ENCODE assay signal across 20 cellular contexts in the genomic region with DNA sequence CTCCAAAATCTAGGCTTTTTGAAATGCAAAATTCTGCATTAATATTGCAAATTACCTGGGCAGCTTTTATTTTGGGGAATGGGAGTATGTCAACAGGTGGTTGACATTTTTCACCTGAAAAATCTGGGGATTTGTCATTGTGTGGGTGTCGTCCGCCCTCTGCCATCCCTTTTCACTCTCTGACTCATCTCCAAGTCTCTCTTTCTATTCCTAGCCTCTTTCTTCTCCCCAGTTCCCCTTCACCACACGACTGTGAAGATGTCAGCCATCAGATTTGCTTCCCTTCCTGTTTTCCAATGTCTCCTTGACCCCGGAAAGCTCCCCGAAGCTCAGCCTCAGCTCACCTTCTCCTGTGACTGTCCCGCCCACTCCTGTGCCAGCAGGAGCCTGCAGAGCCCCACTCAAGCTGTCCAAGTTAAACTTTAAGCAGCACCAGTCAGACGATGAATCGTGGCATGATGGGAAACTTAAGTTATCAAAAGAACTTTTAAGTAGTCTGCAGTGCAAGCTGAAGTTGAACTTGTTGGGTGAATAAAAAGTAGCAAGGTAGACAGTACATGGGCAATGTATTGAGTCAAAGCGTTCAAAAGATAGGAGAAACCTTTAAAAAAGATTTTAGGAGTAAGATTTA.
DNase-seq lines count a peak whose midpoint lies in the region; ATAC-seq, FAIRE-seq and TF ChIP-seq lines count a peak whose summit lies in the region.
"Had no signal": no experiment of that assay in that cellular context is flagged by ENCODE, and none has a peak within 500 bp of the region (broad histone marks: within the 10 kb centered on the region; RNA-seq: fewer than 3 reads in every experiment).

No MANE protein-coding gene starts in this region.

- H3K9me3 Mint-ChIP-seq in activated CD4-positive, alpha-beta memory T cell treated with anti-CD3 and anti-CD28 coated beads for 36 hours: no peaks in the 10 kb centered on the region
- H3K9me3 Mint-ChIP-seq in activated CD4-positive, alpha-beta memory T cell treated with anti-CD3 and anti-CD28 coated beads, Interleukin-2, amount 10 ng/mL, durations not matched to agents 7 days and 5 days: no peaks in the 10 kb centered on the region
- H3K9me3 Mint-ChIP-seq in WTC11: no peaks in the 10 kb centered on the region
- H3K9me3 Mint-ChIP-seq in neural progenitor cell: no peaks in the 10 kb centered on the region

- TF ChIP-seq CTCF in WTC11 (IDR thresholded peaks at IDR 0.05) (no peak), neural progenitor cell (IDR thresholded peaks at IDR 0.05) (no peak), RWPE1 (conservative IDR thresholded peaks at IDR 0.05; ENCODE audit: low read depth) (no peak)

- no peaks in the 10 kb centered on the region for H3K36me3 Mint-ChIP-seq in activated CD4-positive, alpha-beta memory T cell treated with anti-CD3 and anti-CD28 coated beads for 36 hours
- peaks cover 3% of the 10 kb centered on the region for H3K36me3 Mint-ChIP-seq in activated CD4-positive, alpha-beta memory T cell treated with anti-CD3 and anti-CD28 coated beads, Interleukin-2, amount 10 ng/mL, durations not matched to agents 7 days and 5 days (ENCODE audit: low read depth)
- H3K36me3 Mint-ChIP-seq in WTC11 (no peaks in the 10 kb centered on the region), neural progenitor cell (no peaks in the 10 kb centered on the region)

- peaks cover 14% of the 10 kb centered on the region for H3K4me1 Mint-ChIP-seq in activated CD4-positive, alpha-beta memory T cell treated with anti-CD3 and anti-CD28 coated beads for 36 hours (ENCODE audit: low read depth)
- H3K4me1 Mint-ChIP-seq in activated CD4-positive, alpha-beta memory T cell treated with anti-CD3 and anti-CD28 coated beads, Interleukin-2, amount 10 ng/mL, durations not matched to agents 7 days and 5 days: peaks cover 16% of the 10 kb centered on the region
- H3K4me1 Mint-ChIP-seq in WTC11 (peaks cover 50% of the 10 kb centered on the region), neural progenitor cell (peaks cover 15% of the 10 kb centered on the region)

- H3K4me3 Mint-ChIP-seq in activated CD4-positive, alpha-beta memory T cell treated with anti-CD3 and anti-CD28 coated beads for 36 hours: peak overlapping the region; percentile 24
- no peak overlapping the region for H3K4me3 Mint-ChIP-seq in activated CD4-positive, alpha-beta memory T cell treated with anti-CD3 and anti-CD28 coated beads, Interleukin-2, amount 10 ng/mL, durations not matched to agents 7 days and 5 days
- H3K4me3 Mint-ChIP-seq in WTC11 (peak overlapping the region; percentile 23; the same call in 1 of the 2 replicates), neural progenitor cell (no peak overlapping the region)

- peak; percentile 31; the same call in 1 of the 2 replicates for ATAC-seq in WTC11

- no peak overlapping the region for H3K27ac ChIP-seq in neural progenitor cell
- H3K27ac ChIP-seq in RWPE1: no peak overlapping the region
- H3K27ac ChIP-seq: BLaER1 treated with 17β-estradiol and CSF1 and Interleukin-3, amounts not matched to agents 10 nM and 100 nM; HL-60; Peyer's patch had no signal

- H4K20me1 ChIP-seq in neural progenitor cell (ENCODE audit: low read depth): no peaks in the 10 kb centered on the region
- H4K20me1 ChIP-seq: BLaER1 treated with 17β-estradiol and CSF1 and Interleukin-3, amounts not matched to agents 10 nM and 100 nM had no signal

- CTCF ChIA-PET in activated CD4-positive, alpha-beta memory T cell treated with anti-CD3 and anti-CD28 coated beads for 36 hours (lab: Charles Lee): no interaction called here
- CTCF ChIA-PET in activated CD4-positive, alpha-beta memory T cell treated with anti-CD3 and anti-CD28 coated beads, Interleukin-2, amount 10 ng/mL, durations not matched to agents 7 days and 5 days (lab: Charles Lee): no interaction called here
- CTCF ChIA-PET in WTC11 (lab: Charles Lee): no interaction called here
- CTCF ChIA-PET in RWPE1 (lab: Yijun Ruan, JAX): no interaction called here

- H3K4me1 ChIP-seq in neural progenitor cell: peaks cover 8% of the 10 kb centered on the region
- H3K4me1 ChIP-seq: Peyer's patch had no signal

- peak overlapping the region; percentile 61 for H3K27ac Mint-ChIP-seq in activated CD4-positive, alpha-beta memory T cell treated with anti-CD3 and anti-CD28 coated beads for 36 hours
- no peak overlapping the region for H3K27ac Mint-ChIP-seq in activated CD4-positive, alpha-beta memory T cell treated with anti-CD3 and anti-CD28 coated beads, Interleukin-2, amount 10 ng/mL, durations not matched to agents 7 days and 5 days
- peak overlapping the region; percentile 20; the same call in 1 of the 2 replicates for H3K27ac Mint-ChIP-seq in WTC11
- H3K27ac Mint-ChIP-seq in neural progenitor cell: no peak overlapping the region

- no peak for FAIRE-seq in GM12891 (lab: Jason Lieb, UNC)
- FAIRE-seq: A204.1, H54, HTR-8/SVneo had no signal

- POLR2A ChIA-PET in activated CD4-positive, alpha-beta memory T cell treated with anti-CD3 and anti-CD28 coated beads for 36 hours (lab: Charles Lee): no interaction called here
- POLR2A ChIA-PET in activated CD4-positive, alpha-beta memory T cell treated with anti-CD3 and anti-CD28 coated beads, Interleukin-2, amount 10 ng/mL, durations not matched to agents 7 days and 5 days (lab: Charles Lee): interaction anchor here (0.7 kb wide), 1 partner anchor 168 kb away, joined by 3 read pairs; no protein-coding TSS in a partner anchor
- POLR2A ChIA-PET in WTC11 (lab: Charles Lee) (no interaction called here), RWPE1 (lab: Yijun Ruan, JAX; ENCODE audit: low non-redundant PET) (no interaction called here)

- no peak overlapping the region for H3K4me2 ChIP-seq in neural progenitor cell
- H3K4me2 ChIP-seq: BLaER1 treated with 17β-estradiol and CSF1 and Interleukin-3, amounts not matched to agents 10 nM and 100 nM had no signal

- H3K9ac ChIP-seq in neural progenitor cell: no peak overlapping the region
- H3K9ac ChIP-seq: BLaER1 treated with 17β-estradiol and CSF1 and Interleukin-3, amounts not matched to agents 10 nM and 100 nM had no signal

- TF ChIP-seq POLR2A in GM12891 (IDR thresholded peaks at IDR 0.05; ENCODE audit: low read depth, low read length): no peak

- intact Hi-C loops in activated CD4-positive, alpha-beta memory T cell treated with anti-CD3 and anti-CD28 coated beads for 36 hours (cut with micrococcal nuclease): no loop called here

- H3K27me3 ChIP-seq in neural progenitor cell: no peaks in the 10 kb centered on the region
- H3K27me3 ChIP-seq: BLaER1 treated with 17β-estradiol and CSF1 and Interleukin-3, amounts not matched to agents 10 nM and 100 nM; Peyer's patch had no signal

- H3K36me3 ChIP-seq in neural progenitor cell: no peaks in the 10 kb centered on the region
- H3K36me3 ChIP-seq: BLaER1 treated with 17β-estradiol and CSF1 and Interleukin-3, amounts not matched to agents 10 nM and 100 nM; Peyer's patch had no signal

- no peaks in the 10 kb centered on the region for H3K9me3 ChIP-seq in neural progenitor cell (ENCODE audit: low read depth)
- H3K9me3 ChIP-seq: BLaER1 treated with 17β-estradiol and CSF1 and Interleukin-3, amounts not matched to agents 10 nM and 100 nM; Peyer's patch had no signal

- H3K27me3 Mint-ChIP-seq in activated CD4-positive, alpha-beta memory T cell treated with anti-CD3 and anti-CD28 coated beads for 36 hours: no peaks in the 10 kb centered on the region
- H3K27me3 Mint-ChIP-seq in activated CD4-positive, alpha-beta memory T cell treated with anti-CD3 and anti-CD28 coated beads, Interleukin-2, amount 10 ng/mL, durations not matched to agents 7 days and 5 days: no peaks in the 10 kb centered on the region
- H3K27me3 Mint-ChIP-seq in WTC11 (ENCODE audit: low read depth): peaks cover 13% of the 10 kb centered on the region
- H3K27me3 Mint-ChIP-seq in neural progenitor cell (ENCODE audit: insufficient read depth, low read depth): no peaks in the 10 kb centered on the region

- no peak overlapping the region for H2AFZ ChIP-seq in neural progenitor cell (replicated peaks)

- no peaks in the 10 kb centered on the region for H3F3A ChIP-seq in neural progenitor cell (ENCODE audit: low read depth)

- no peaks in the 10 kb centered on the region for H3K79me2 ChIP-seq in neural progenitor cell (ENCODE audit: low read depth)

- no peak overlapping the region for H3K4me3 ChIP-seq in neural progenitor cell
- H3K4me3 ChIP-seq: BLaER1 treated with 17β-estradiol and CSF1 and Interleukin-3, amounts not matched to agents 10 nM and 100 nM; Peyer's patch had no signal

- DNase-seq in activated CD4-positive, alpha-beta memory T cell treated with anti-CD3 and anti-CD28 coated beads for 36 hours: peak; percentile 27
- no peak for DNase-seq in activated CD4-positive, alpha-beta memory T cell treated with anti-CD3 and anti-CD28 coated beads, Interleukin-2, amount 10 ng/mL, durations not matched to agents 7 days and 5 days
- DNase-seq in GM12891 (ENCODE audit: insufficient read length, low spot score): no peak
- no peak for DNase-seq in WTC11 (ENCODE audit: low spot score)
- peak; percentile 10 for DNase-seq in putamen (ENCODE audit: low spot score)
- DNase-seq in neural progenitor cell (ENCODE audit: low spot score): no peak
- DNase-seq in RWPE1 (ENCODE audit: low spot score): no peak
- no peak for DNase-seq in SW480 (ENCODE audit: low spot score)
- DNase-seq: DMS79 treated with DMSO at 0.1 percent for 48 hours, NCI-H1105 treated with DMSO at 0.1 percent for 48 hours, NCI-H187, NCI-H226, NCI-H524 treated with DMSO at 0.1 percent for 48 hours, Peyer's patch, Right ventricle myocardium superior had no signal

TF ChIP-seq in GM12891, 5 proteins besides CTCF, POLR2A, EP300 and RAD21:
- no peak for TF ChIP-seq POU2F2 (IDR thresholded peaks at IDR 0.05; ENCODE audit: low read depth, low read length)
- peak; percentile 77 for TF ChIP-seq SPI1 (IDR thresholded peaks at IDR 0.05; ENCODE audit: low read depth, low read length)
- TF ChIP-seq POLR2AphosphoS5 (IDR thresholded peaks at IDR 0.05; ENCODE audit: low read depth, low read length): no peak

TF ChIP-seq in WTC11, 78 proteins besides CTCF, POLR2A, EP300 and RAD21:
- TF ChIP-seq, protein P1, sequence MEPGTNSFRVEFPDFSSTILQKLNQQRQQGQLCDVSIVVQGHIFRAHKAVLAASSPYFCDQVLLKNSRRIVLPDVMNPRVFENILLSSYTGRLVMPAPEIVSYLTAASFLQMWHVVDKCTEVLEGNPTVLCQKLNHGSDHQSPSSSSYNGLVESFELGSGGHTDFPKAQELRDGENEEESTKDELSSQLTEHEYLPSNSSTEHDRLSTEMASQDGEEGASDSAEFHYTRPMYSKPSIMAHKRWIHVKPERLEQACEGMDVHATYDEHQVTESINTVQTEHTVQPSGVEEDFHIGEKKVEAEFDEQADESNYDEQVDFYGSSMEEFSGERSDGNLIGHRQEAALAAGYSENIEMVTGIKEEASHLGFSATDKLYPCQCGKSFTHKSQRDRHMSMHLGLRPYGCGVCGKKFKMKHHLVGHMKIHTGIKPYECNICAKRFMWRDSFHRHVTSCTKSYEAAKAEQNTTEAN (CRISPR knock-in tag; IDR thresholded peaks at IDR 0.05): no peak
- TF ChIP-seq FOXJ3 (CRISPR knock-in tag; IDR thresholded peaks at IDR 0.05; ENCODE audit: borderline replicate concordance): no peak
- TF ChIP-seq, protein P2, sequence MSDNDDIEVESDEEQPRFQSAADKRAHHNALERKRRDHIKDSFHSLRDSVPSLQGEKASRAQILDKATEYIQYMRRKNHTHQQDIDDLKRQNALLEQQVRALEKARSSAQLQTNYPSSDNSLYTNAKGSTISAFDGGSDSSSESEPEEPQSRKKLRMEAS (CRISPR knock-in tag; IDR thresholded peaks at IDR 0.05): peak; percentile 28; the same call in 1 of the 2 replicates
TF ChIP-seq in WTC11: peak in this region for 1.

Comparison
In these comparisons a context has a peak if more than half of its experiments do, and no peak if none do; other contexts are left out.
1. DNase-seq: peak in activated CD4-positive, alpha-beta memory T cell treated with anti-CD3 and anti-CD28 coated beads for 36 hours (single experiment) and putamen (single experiment); none in activated CD4-positive, alpha-beta memory T cell treated with anti-CD3 and anti-CD28 coated beads, Interleukin-2, amount 10 ng/mL, durations not matched to agents 7 days and 5 days (single experiment), GM12891 (single experiment), WTC11 (single experiment), neural progenitor cell (single experiment), RWPE1 (single experiment) and SW480 (single experiment).
2. H3K27ac Mint-ChIP-seq: peak in activated CD4-positive, alpha-beta memory T cell treated with anti-CD3 and anti-CD28 coated beads for 36 hours (single experiment) and WTC11 (single experiment); none in activated CD4-positive, alpha-beta memory T cell treated with anti-CD3 and anti-CD28 coated beads, Interleukin-2, amount 10 ng/mL, durations not matched to agents 7 days and 5 days (single experiment) and neural progenitor cell (single experiment).
3. H3K4me3 Mint-ChIP-seq: peak in activated CD4-positive, alpha-beta memory T cell treated with anti-CD3 and anti-CD28 coated beads for 36 hours (single experiment) and WTC11 (single experiment); none in activated CD4-positive, alpha-beta memory T cell treated with anti-CD3 and anti-CD28 coated beads, Interleukin-2, amount 10 ng/mL, durations not matched to agents 7 days and 5 days (single experiment) and neural progenitor cell (single experiment).